Comparison of ENCODE assay signal across 8 cellular contexts in the genomic region with DNA sequence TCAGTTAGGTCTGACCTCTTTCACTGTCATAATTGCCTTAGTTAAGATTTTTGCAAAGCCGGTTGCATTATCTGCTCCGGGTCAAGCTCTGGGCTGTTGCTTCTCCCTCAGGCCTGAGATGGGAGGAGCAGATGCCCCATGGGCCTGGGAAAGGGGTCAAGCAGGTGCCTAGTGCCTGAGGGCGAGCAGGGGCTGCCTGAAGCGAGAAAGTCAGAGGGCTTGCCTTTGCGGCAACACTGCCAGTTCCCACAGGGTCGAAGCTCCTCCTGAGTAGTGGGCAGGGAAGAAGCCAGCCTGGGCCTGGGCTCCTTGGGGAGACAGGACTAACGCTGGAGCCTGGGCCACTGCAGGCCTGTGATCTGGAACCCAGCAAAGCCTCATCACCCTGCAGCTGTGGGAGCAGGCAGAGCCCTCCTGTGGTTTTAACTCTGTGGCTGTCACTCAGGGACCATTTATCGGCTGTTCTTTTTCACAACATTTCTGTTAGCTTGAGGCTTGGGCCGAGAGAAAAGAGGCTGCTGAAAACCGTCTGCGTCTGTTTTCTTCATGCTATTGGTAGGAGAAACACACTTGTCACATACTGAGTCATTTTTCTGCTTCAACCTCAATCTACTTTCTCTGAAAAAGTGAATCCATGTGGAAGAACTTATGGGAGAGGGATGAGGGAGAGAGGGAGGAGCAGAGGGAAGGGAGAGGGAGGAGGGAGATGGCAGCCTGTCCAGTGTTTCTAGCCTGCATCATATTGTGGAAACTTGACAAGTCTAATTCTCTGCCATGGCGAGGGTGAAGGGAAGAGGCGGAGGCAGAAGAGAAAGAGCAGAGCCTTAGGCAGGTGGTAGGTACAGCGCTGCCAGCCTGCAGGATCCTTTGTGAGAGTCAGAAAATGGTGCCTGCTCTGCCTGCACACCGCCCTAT.
DNase-seq lines count a peak whose midpoint lies in the region; ATAC-seq and TF ChIP-seq lines count a peak whose summit lies in the region.
"Had no signal": no experiment of that assay in that cellular context is flagged by ENCODE, and none has a peak within 500 bp of the region (broad histone marks: within the 10 kb centered on the region; RNA-seq: fewer than 3 reads in every experiment).

No MANE protein-coding gene starts in this region.

- CTCF ChIA-PET in PC-3 (lab: Charles Lee) = no interaction called here

- no peak for TF ChIP-seq CTCF in PC-3 (conservative IDR thresholded peaks at IDR 0.05; ENCODE audit: low read depth, low read length)

- no peaks in the 10 kb centered on the region for H3K4me1 ChIP-seq in PC-3 (ENCODE audit: insufficient read depth, low read length)

- no TSS peak for BruUV-seq in PC-3 (replicated peaks; lab: Mats Ljungman, UMichigan)

- H2AFZ ChIP-seq in PC-3 (ENCODE audit: low read length) = no peak overlapping the region

- no peaks in the 10 kb centered on the region for H4K20me1 ChIP-seq in PC-3 (ENCODE audit: low read length)

- no peaks in the 10 kb centered on the region for H3K9me3 ChIP-seq in PC-3 (ENCODE audit: low read length)
- H3K9me3 ChIP-seq: heart left ventricle had no signal

- no peak overlapping the region for H3K27ac ChIP-seq in PC-3 (ENCODE audit: low read length)

- no peaks in the 10 kb centered on the region for H3F3A ChIP-seq in PC-3 (ENCODE audit: low read length, unreplicated experiment)

- intact Hi-C loops in PC-3 (cut with micrococcal nuclease) = no loop called here

- no peak overlapping the region for H3K4me3 ChIP-seq in PC-3 (ENCODE audit: low read length)
- H3K4me3 ChIP-seq: heart left ventricle had no signal

- DNase-seq in LHCN-M2 (ENCODE audit: low read depth) (peak; percentile 95), myocyte (ENCODE audit: low read depth) (peak; percentile 96), PC-3 (no peak), NCI-H774 (lab: John Stamatoyannopoulos, UW) (no peak)
- peak; percentile 50 for DNase-seq in activated CD8-positive, alpha-beta memory T cell treated with anti-CD3 and anti-CD28 coated beads, Interleukin-2, amount 50 U/mL, for 1 hour (ENCODE audit: extremely low read depth)

- H3K36me3 ChIP-seq in PC-3 (ENCODE audit: low read depth, low read length) = no peaks in the 10 kb centered on the region
- H3K36me3 ChIP-seq: heart left ventricle had no signal

- no peaks in the 10 kb centered on the region for H3K79me2 ChIP-seq in PC-3 (ENCODE audit: low read length)

- POLR2A ChIA-PET in PC-3 (lab: Charles Lee; ENCODE audit: unreplicated experiment) = no interaction called here

- H3K9ac ChIP-seq in PC-3 (ENCODE audit: low read length) = no peak overlapping the region

- no peak overlapping the region for H3K4me2 ChIP-seq in PC-3 (ENCODE audit: low read length)

- H3K9me2 ChIP-seq in PC-3 (replicated peaks; ENCODE audit: low read length) = no peaks in the 10 kb centered on the region

- ATAC-seq in GM21390 (IDR thresholded peaks at IDR 0.05; ENCODE audit: unreplicated experiment) = peak; percentile 61
- no peak for ATAC-seq in PC-3
- ATAC-seq in HG03159 (IDR thresholded peaks at IDR 0.05; ENCODE audit: unreplicated experiment) = no peak
- ATAC-seq: heart left ventricle had no signal

- H3K27me3 ChIP-seq in PC-3 (ENCODE audit: low read length) = no peaks in the 10 kb centered on the region
- H3K27me3 ChIP-seq: heart left ventricle had no signal

Comparison
In these comparisons a context has a peak if more than half of its experiments do, and no peak if none do; other contexts are left out.
1. DNase-seq: peak in LHCN-M2 (single experiment), activated CD8-positive, alpha-beta memory T cell treated with anti-CD3 and anti-CD28 coated beads, Interleukin-2, amount 50 U/mL, for 1 hour (single experiment) and myocyte (single experiment); none in PC-3 (single experiment) and NCI-H774 (single experiment).